Comparison of ENCODE assay signal across 13 cellular contexts in the genomic region with DNA sequence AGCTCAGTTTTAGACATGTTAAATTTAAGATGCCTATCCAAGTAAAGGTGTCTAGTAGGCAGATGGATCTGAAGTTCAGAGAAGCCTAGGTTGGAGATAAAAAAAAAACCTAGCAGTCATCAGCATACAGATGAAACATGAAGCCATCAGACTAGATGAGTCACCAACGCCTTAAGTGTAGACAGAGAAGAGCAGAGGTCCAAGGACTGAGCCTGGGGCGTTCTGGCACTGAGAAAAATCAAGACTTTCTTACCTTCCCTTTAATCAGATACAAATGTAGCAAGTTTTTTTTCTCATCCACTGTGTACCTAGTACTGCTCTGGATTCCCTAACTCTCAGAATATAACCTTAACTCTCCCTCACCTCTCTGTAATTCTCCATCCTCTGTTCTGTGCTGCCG.
A peak's percentile ranks its signal among the peaks of the same experiment; 100 is the strongest.
DNase-seq lines count a peak whose midpoint lies in the region; ATAC-seq and TF ChIP-seq lines count a peak whose summit lies in the region.
"Had no signal": no experiment of that assay in that cellular context is flagged by ENCODE, and none has a peak within 500 bp of the region (broad histone marks: within the 10 kb centered on the region; RNA-seq: fewer than 3 reads in every experiment).

No MANE protein-coding gene starts in this region.

- no peaks in the 10 kb centered on the region for H3K36me3 Mint-ChIP-seq in activated T-helper 17 cell treated with anti-CD3 and anti-CD28 coated beads, Interleukin-2, amount 50 U/mL, for 72 hours (ENCODE audit: low read depth)
- H3K36me3 Mint-ChIP-seq: activated CD8-positive, alpha-beta memory T cell treated with anti-CD3 and anti-CD28 coated beads, Interleukin-2, amount 10 ng/mL, durations not matched to agents 7 days and 5 days had no signal

- DNase-seq in DMS53 (lab: John Stamatoyannopoulos, UW), result peak; percentile 89
- peak; percentile 47 for DNase-seq in HPDE6-E6E7 (ENCODE audit: extremely low spot score)
- peak; percentile 42 to 61 for DNase-seq in foreskin fibroblast
- DNase-seq in effector CD8-positive, alpha-beta T cell (lab: John Stamatoyannopoulos, UW), result no peak
- no peak for DNase-seq in MV-4-11 (lab: John Stamatoyannopoulos, UW)
- DNase-seq: activated CD8-positive, alpha-beta memory T cell treated with anti-CD3 and anti-CD28 coated beads, Interleukin-2, amount 10 ng/mL, durations not matched to agents 7 days and 5 days; anterior cingulate cortex; CD4-positive, CD25-positive, alpha-beta regulatory T cell; NCI-H2081 treated with DMSO at 0.1 percent for 48 hours; T-helper 9 cell had no signal

- TF ChIP-seq CTCF in foreskin fibroblast (IDR thresholded peaks at IDR 0.05; ENCODE audit: low read depth, low read length), result no peak

- no peak overlapping the region for H3K4me3 Mint-ChIP-seq in activated T-helper 17 cell treated with anti-CD3 and anti-CD28 coated beads, Interleukin-2, amount 50 U/mL, for 72 hours
- H3K4me3 Mint-ChIP-seq: activated CD8-positive, alpha-beta memory T cell treated with anti-CD3 and anti-CD28 coated beads, Interleukin-2, amount 10 ng/mL, durations not matched to agents 7 days and 5 days; CD4-positive, CD25-positive, alpha-beta regulatory T cell had no signal

- H3K4me1 Mint-ChIP-seq in activated T-helper 17 cell treated with anti-CD3 and anti-CD28 coated beads, Interleukin-2, amount 50 U/mL, for 72 hours, result peaks cover 4% of the 10 kb centered on the region
- H3K4me1 Mint-ChIP-seq: activated CD8-positive, alpha-beta memory T cell treated with anti-CD3 and anti-CD28 coated beads, Interleukin-2, amount 10 ng/mL, durations not matched to agents 7 days and 5 days had no signal

- H3K27ac Mint-ChIP-seq in activated T-helper 17 cell treated with anti-CD3 and anti-CD28 coated beads, Interleukin-2, amount 50 U/mL, for 72 hours, result no peak overlapping the region
- H3K27ac Mint-ChIP-seq: activated CD8-positive, alpha-beta memory T cell treated with anti-CD3 and anti-CD28 coated beads, Interleukin-2, amount 10 ng/mL, durations not matched to agents 7 days and 5 days; CD4-positive, CD25-positive, alpha-beta regulatory T cell had no signal

- no peak overlapping the region for H3K4me3 ChIP-seq in foreskin fibroblast (ENCODE audit: low read depth in 1 of 2, low read length in 2 of 2)

- ATAC-seq in activated T-helper 17 cell treated with anti-CD3 and anti-CD28 coated beads, Interleukin-2, amount 50 U/mL, for 72 hours (replicated peaks), result peak; percentile 58
- ATAC-seq in HG03565 (IDR thresholded peaks at IDR 0.05; ENCODE audit: unreplicated experiment) (no peak), GM19395 (IDR thresholded peaks at IDR 0.05; ENCODE audit: unreplicated experiment) (no peak)
- ATAC-seq: activated CD8-positive, alpha-beta memory T cell treated with anti-CD3 and anti-CD28 coated beads, Interleukin-2, amount 10 ng/mL, durations not matched to agents 7 days and 5 days had no signal

- H3K27me3 Mint-ChIP-seq in activated T-helper 17 cell treated with anti-CD3 and anti-CD28 coated beads, Interleukin-2, amount 50 U/mL, for 72 hours, result no peaks in the 10 kb centered on the region
- H3K27me3 Mint-ChIP-seq: activated CD8-positive, alpha-beta memory T cell treated with anti-CD3 and anti-CD28 coated beads, Interleukin-2, amount 10 ng/mL, durations not matched to agents 7 days and 5 days; CD4-positive, CD25-positive, alpha-beta regulatory T cell had no signal

- no peaks in the 10 kb centered on the region for H3K9me3 Mint-ChIP-seq in activated T-helper 17 cell treated with anti-CD3 and anti-CD28 coated beads, Interleukin-2, amount 50 U/mL, for 72 hours

Comparison
In these comparisons a context has a peak if more than half of its experiments do, and no peak if none do; other contexts are left out.
1. DNase-seq: peak in DMS53 (single experiment), HPDE6-E6E7 (single experiment) and foreskin fibroblast (2 of 2); none in effector CD8-positive, alpha-beta T cell (single experiment) and MV-4-11 (single experiment).